ENCODE assay signal across 16 cellular contexts in the genomic region with DNA sequence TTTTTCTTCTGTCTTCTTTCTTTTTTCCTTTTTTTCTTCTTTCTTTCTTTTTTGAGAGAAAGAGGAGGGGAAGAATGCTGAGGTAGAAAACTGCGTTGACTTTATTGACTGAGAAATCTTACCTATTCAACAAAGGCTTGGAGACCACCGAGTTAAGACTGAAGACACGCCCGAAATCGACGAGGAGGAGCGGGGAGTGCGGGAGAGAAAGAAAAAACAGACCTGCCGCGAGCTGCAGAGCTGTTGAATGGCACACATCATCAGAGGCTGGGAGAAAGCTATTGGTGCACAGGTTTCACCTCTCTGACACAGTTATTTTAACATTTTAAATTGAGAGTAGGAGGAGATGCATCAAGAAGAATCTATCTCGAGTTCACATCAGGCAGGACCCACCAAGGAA. TPM values are rescaled to one million over a fixed set of nuclear protein-coding genes. Genes with fewer than 3 reads are reported as not detected.
DNase-seq lines count a peak whose midpoint lies in the region; ATAC-seq, FAIRE-seq and TF ChIP-seq lines count a peak whose summit lies in the region.
"Had no signal": no experiment of that assay in that cellular context is flagged by ENCODE, and none has a peak within 500 bp of the region (broad histone marks: within the 10 kb centered on the region; RNA-seq: fewer than 3 reads in every experiment).

No MANE protein-coding gene starts in this region.

- H3K27me3 Mint-ChIP-seq in CD4-positive, alpha-beta T cell: peaks cover 95% of the 10 kb centered on the region
- peaks cover 81% of the 10 kb centered on the region for H3K27me3 Mint-ChIP-seq in IgD-negative memory B cell
- peaks cover 96% of the 10 kb centered on the region for H3K27me3 Mint-ChIP-seq in activated T-helper 1 cell treated with anti-CD3 and anti-CD28 coated beads, Interleukin-12 subunit alpha, Interleukin-12 subunit beta, Interleukin-2, Interleukin-4 antibody, amounts not matched to agents 30 ng/mL and 10 ng/mL and 1 ng/mL, durations not matched to agents 14 hours and 24 hours and 36 hours (ENCODE audit: insufficient read depth)

- FAIRE-seq in HepG2 (lab: Jason Lieb, UNC): no peak
- FAIRE-seq: colon, urothelium cell line had no signal

- WGBS in HepG2 (ENCODE audit: low lambda C conversion rate): 28% methylated on average over 11 of the region's 11 CpGs

- H3K27ac ChIP-seq in CD4-positive, alpha-beta T cell (ENCODE audit: low read depth, low read length): no peak overlapping the region
- no peak overlapping the region for H3K27ac ChIP-seq in iPS-18a (ENCODE audit: low read length)
- no peak overlapping the region for H3K27ac ChIP-seq in HepG2 (ENCODE audit: extremely low read length, insufficient read depth, low read length)
- H3K27ac ChIP-seq: BLaER1, right atrium auricular region had no signal

- no peak for ATAC-seq in CD4-positive, alpha-beta T cell (ENCODE audit: poor library complexity)
- ATAC-seq in HepG2: no peak

- H3K4me1 ChIP-seq in iPS-18a (ENCODE audit: control insufficient read depth, low read depth, low read length) (peaks cover 44% of the 10 kb centered on the region), HepG2 (ENCODE audit: insufficient read depth, low read length) (no peaks in the 10 kb centered on the region)

- DNase-seq in NCI-H2081 (lab: John Stamatoyannopoulos, UW): peak; percentile 31 to 55
- DNase-seq in NCI-H2081 treated with DMSO at 0.1 percent for 48 hours (lab: John Stamatoyannopoulos, UW): no peak
- DNase-seq in CD4-positive, alpha-beta T cell: no peak
- DNase-seq in cortex of kidney (lab: John Stamatoyannopoulos, UW): no peak
- DNase-seq in HepG2 (ENCODE audit: low spot score): no peak
- no peak for DNase-seq in activated T-helper 1 cell treated with anti-CD3 and anti-CD28 coated beads, Interleukin-12 subunit alpha, Interleukin-12 subunit beta, Interleukin-2, Interleukin-4 antibody, amounts not matched to agents 30 ng/mL and 10 ng/mL and 1 ng/mL, durations not matched to agents 14 hours and 24 hours and 36 hours (ENCODE audit: low spot score)
- DNase-seq: activated CD4-positive, CD25-positive, alpha-beta regulatory T cell had no signal

- in situ Hi-C loops in HepG2 (cut with HindIII; ENCODE audit: extremely low pct_ligation_motif_present, low pct_unique_long_range_greater_than_20kb): no loop called here

- H3K9me3 Mint-ChIP-seq in CD4-positive, alpha-beta T cell: peaks cover 6% of the 10 kb centered on the region
- peaks cover 5 to 21% (median 10%) of the 10 kb centered on the region in 3 donors for H3K9me3 Mint-ChIP-seq in IgD-negative memory B cell
- peaks cover 13% of the 10 kb centered on the region for H3K9me3 Mint-ChIP-seq in activated T-helper 1 cell treated with anti-CD3 and anti-CD28 coated beads, Interleukin-12 subunit alpha, Interleukin-12 subunit beta, Interleukin-2, Interleukin-4 antibody, amounts not matched to agents 30 ng/mL and 10 ng/mL and 1 ng/mL, durations not matched to agents 14 hours and 24 hours and 36 hours

- H3K36me3 ChIP-seq in iPS-18a (ENCODE audit: control insufficient read depth, low read depth, low read length): no peaks in the 10 kb centered on the region
- H3K36me3 ChIP-seq in HepG2 (replicated peaks in 1 of 2; ENCODE audit: control insufficient read depth in 1 of 2, insufficient read depth in 2 of 2, low read length in 2 of 2): no peaks in the 10 kb centered on the region
- H3K36me3 ChIP-seq: BLaER1, right atrium auricular region had no signal

- CTCF ChIA-PET in CD4-positive, alpha-beta T cell (lab: Charles Lee): no interaction called here
- CTCF ChIA-PET in HepG2 (lab: Yijun Ruan, JAX; ENCODE audit: low intra/inter-chr PET ratio, low total read pairs): no interaction called here

- H3K4me1 Mint-ChIP-seq in CD4-positive, alpha-beta T cell (ENCODE audit: low read depth): peaks cover 18% of the 10 kb centered on the region
- H3K4me1 Mint-ChIP-seq in IgD-negative memory B cell: peaks cover 15 to 33% (median 16%) of the 10 kb centered on the region in 3 donors
- peaks cover 37% of the 10 kb centered on the region for H3K4me1 Mint-ChIP-seq in activated T-helper 1 cell treated with anti-CD3 and anti-CD28 coated beads, Interleukin-12 subunit alpha, Interleukin-12 subunit beta, Interleukin-2, Interleukin-4 antibody, amounts not matched to agents 30 ng/mL and 10 ng/mL and 1 ng/mL, durations not matched to agents 14 hours and 24 hours and 36 hours (ENCODE audit: low read depth)

- no peaks in the 10 kb centered on the region for H3K36me3 Mint-ChIP-seq in CD4-positive, alpha-beta T cell (ENCODE audit: low read depth)
- no peaks in the 10 kb centered on the region for H3K36me3 Mint-ChIP-seq in IgD-negative memory B cell
- peaks cover 5% of the 10 kb centered on the region for H3K36me3 Mint-ChIP-seq in activated T-helper 1 cell treated with anti-CD3 and anti-CD28 coated beads, Interleukin-12 subunit alpha, Interleukin-12 subunit beta, Interleukin-2, Interleukin-4 antibody, amounts not matched to agents 30 ng/mL and 10 ng/mL and 1 ng/mL, durations not matched to agents 14 hours and 24 hours and 36 hours (ENCODE audit: low read depth)

- H3K27ac Mint-ChIP-seq in CD4-positive, alpha-beta T cell: no peak overlapping the region
- peak overlapping the region in 1 of 3 donors; percentile 14 for H3K27ac Mint-ChIP-seq in IgD-negative memory B cell
- H3K27ac Mint-ChIP-seq in activated T-helper 1 cell treated with anti-CD3 and anti-CD28 coated beads, Interleukin-12 subunit alpha, Interleukin-12 subunit beta, Interleukin-2, Interleukin-4 antibody, amounts not matched to agents 30 ng/mL and 10 ng/mL and 1 ng/mL, durations not matched to agents 14 hours and 24 hours and 36 hours: no peak overlapping the region

- H4K20me1 ChIP-seq in HepG2 (ENCODE audit: insufficient read depth, low read length): no peaks in the 10 kb centered on the region

- POLR2A ChIA-PET in CD4-positive, alpha-beta T cell (lab: Charles Lee): no interaction called here
- POLR2A ChIA-PET in HepG2 (lab: Yijun Ruan, JAX): no interaction called here

- H3K4me3 ChIP-seq in iPS-18a (ENCODE audit: low read length) (peak overlapping the region; percentile 22), HepG2 (replicated peaks in 1 of 3; ENCODE audit: insufficient read depth in 1 of 3, low read depth in 2 of 3, low read length in 3 of 3) (no peak overlapping the region)
- H3K4me3 ChIP-seq: BLaER1 had no signal

- no peak for TF ChIP-seq EP300 in HepG2 (IDR thresholded peaks at IDR 0.05; ENCODE audit: low read depth in 2 of 2, low read length in 2 of 2)
- TF ChIP-seq EP300 in HepG2 (CRISPR knock-in tag; IDR thresholded peaks at IDR 0.05; ENCODE audit: borderline replicate concordance): no peak

- no peak for TF ChIP-seq POLR2A in HepG2 (IDR thresholded peaks at IDR 0.05; ENCODE audit: insufficient read depth in 1 of 2, low read depth in 2 of 2, low read length in 2 of 2)

- H3K79me2 ChIP-seq in HepG2 (ENCODE audit: insufficient read depth, low read length): no peaks in the 10 kb centered on the region

- intact Hi-C loops in CD4-positive, alpha-beta T cell (cut with DNase I, micrococcal nuclease): no loop called here
- intact Hi-C loops in HepG2 (cut with micrococcal nuclease; ENCODE audit: unreplicated experiment): no loop called here
- intact Hi-C loops in activated T-helper 1 cell treated with anti-CD3 and anti-CD28 coated beads, Interleukin-12 subunit alpha, Interleukin-12 subunit beta, Interleukin-2, Interleukin-4 antibody, amounts not matched to agents 30 ng/mL and 10 ng/mL and 1 ng/mL, durations not matched to agents 14 hours and 24 hours and 36 hours (cut with micrococcal nuclease): no loop called here

- H3K4me3 Mint-ChIP-seq in CD4-positive, alpha-beta T cell: peak overlapping the region; percentile 5
- H3K4me3 Mint-ChIP-seq in IgD-negative memory B cell: peak overlapping the region in 3 of 4 donors; percentile 30 to 57 (median 42)
- no peak overlapping the region for H3K4me3 Mint-ChIP-seq in activated T-helper 1 cell treated with anti-CD3 and anti-CD28 coated beads, Interleukin-12 subunit alpha, Interleukin-12 subunit beta, Interleukin-2, Interleukin-4 antibody, amounts not matched to agents 30 ng/mL and 10 ng/mL and 1 ng/mL, durations not matched to agents 14 hours and 24 hours and 36 hours

- no peak for TF ChIP-seq RAD21 in HepG2 (CRISPR knock-in tag; IDR thresholded peaks at IDR 0.05)

- TF ChIP-seq CTCF in CD4-positive, alpha-beta T cell (IDR thresholded peaks at IDR 0.05): no peak
- TF ChIP-seq CTCF in HepG2 (CRISPR knock-in tag; IDR thresholded peaks at IDR 0.05): no peak

- no peak overlapping the region for H3K4me2 ChIP-seq in HepG2 (ENCODE audit: low read depth, low read length)
- H3K4me2 ChIP-seq: BLaER1 had no signal

- H3K9ac ChIP-seq in iPS-18a (ENCODE audit: low read length): no peak overlapping the region
- no peak overlapping the region for H3K9ac ChIP-seq in HepG2 (ENCODE audit: insufficient read depth, low read depth, low read length)
- H3K9ac ChIP-seq: BLaER1 had no signal

- peaks cover 98% of the 10 kb centered on the region for H3K27me3 ChIP-seq in CD4-positive, alpha-beta T cell (ENCODE audit: control insufficient read depth, insufficient read depth, low read length)
- H3K27me3 ChIP-seq in iPS-18a (ENCODE audit: control insufficient read depth, insufficient read depth, low read length) (peaks cover 100% of the 10 kb centered on the region), HepG2 (ENCODE audit: control insufficient read depth in 1 of 2, insufficient read depth in 2 of 2, low read length in 2 of 2) (peaks cover 2 to 86% of the 10 kb centered on the region in 2 experiments; a peak in 4 of 5 replicates)

- H2AFZ ChIP-seq in HepG2 (ENCODE audit: low read length): no peak overlapping the region

- no TSS peak for BruUV-seq in HepG2 (replicated peaks; lab: Mats Ljungman, UMichigan)

- peaks cover 8% of the 10 kb centered on the region for H3K9me3 ChIP-seq in CD4-positive, alpha-beta T cell (ENCODE audit: control insufficient read depth, low read length)
- H3K9me3 ChIP-seq in iPS-18a (ENCODE audit: control insufficient read depth, low read depth, low read length): peaks cover 10% of the 10 kb centered on the region
- no peaks in the 10 kb centered on the region for H3K9me3 ChIP-seq in HepG2 (ENCODE audit: low read length)

RNA-seq across cellular contexts. Expression of a gene that starts 5.1 kb away (rescaled TPM):
- not detected for total RNA-seq in CD4-positive, alpha-beta T cell
- polyA plus RNA-seq in IgD-negative memory B cell (not detected), HepG2 (2011; rRNA removed) (not detected in 2 replicates)
- total RNA-seq in HepG2 (2016; rRNA removed; fragmentation: Illumina TruSeq; extraction: Trizol): not detected in 2 replicates
- total RNA-seq in HepG2 (2016; cell fraction: cytosol; rRNA removed; fragmentation: Illumina TruSeq; extraction: Trizol; ENCODE audit: low read depth): not detected in 2 replicates
- not detected in 2 replicates for total RNA-seq in HepG2 (2016; cell fraction: insoluble cytoplasmic fraction; rRNA removed; fragmentation: Illumina TruSeq; extraction: Trizol)
- not detected in 2 replicates for total RNA-seq in HepG2 (2016; cell fraction: membrane; rRNA removed; fragmentation: Illumina TruSeq; extraction: Trizol)
- total RNA-seq in HepG2 (2016; cell fraction: nucleus; rRNA removed; fragmentation: Illumina TruSeq; extraction: Trizol): not detected in 2 replicates
- polyA plus RNA-seq in HepG2 (2011; cell fraction: cytosol; rRNA removed): 0.03 TPM in 1 of 2 replicates, not detected in the other
- polyA plus RNA-seq in HepG2 (2011; cell fraction: nucleus; rRNA removed): not detected in 2 replicates
- polyA plus RNA-seq in HepG2 (2012): not detected in 2 replicates
- polyA plus RNA-seq in HepG2 (2016; cell fraction: cytosol; fragmentation: Illumina TruSeq; extraction: Trizol; ENCODE audit: low read depth): not detected in 2 replicates
- not detected in 2 replicates for polyA plus RNA-seq in HepG2 (2016; cell fraction: insoluble cytoplasmic fraction; fragmentation: Illumina TruSeq; extraction: Trizol; ENCODE audit: low read depth)
- polyA plus RNA-seq in HepG2 (2016; cell fraction: membrane; fragmentation: Illumina TruSeq; extraction: Trizol; ENCODE audit: low read depth): not detected in 2 replicates
- not detected in 2 replicates for polyA plus RNA-seq in HepG2 (2016; cell fraction: nucleus; fragmentation: Illumina TruSeq; extraction: Trizol; ENCODE audit: insufficient read depth, low read depth)
- polyA minus RNA-seq in HepG2 (2011; rRNA and poly(A)+ RNA removed; ENCODE audit: low replicate concordance): not detected in 2 replicates
- not detected in 2 replicates for polyA minus RNA-seq in HepG2 (2011; cell fraction: cytosol; rRNA and poly(A)+ RNA removed)
- not detected in 2 replicates for polyA minus RNA-seq in HepG2 (2011; cell fraction: nucleus; rRNA and poly(A)+ RNA removed)
- 0.08 TPM in 1 of 2 replicates, not detected in the other for total RNA-seq in activated T-helper 1 cell treated with anti-CD3 and anti-CD28 coated beads, Interleukin-12 subunit alpha, Interleukin-12 subunit beta, Interleukin-2, Interleukin-4 antibody, amounts not matched to agents 30 ng/mL and 10 ng/mL and 1 ng/mL, durations not matched to agents 14 hours and 24 hours and 36 hours
- total RNA-seq: A172, fibroblast of villous mesenchyme, MCF 10A, right atrium auricular region had no signal

RNA-seq across cellular contexts. Expression of a gene that starts 45.5 kb away (rescaled TPM):
- total RNA-seq in CD4-positive, alpha-beta T cell: not detected
- polyA plus RNA-seq in IgD-negative memory B cell (not detected), HepG2 (2011; rRNA removed) (163 and 192 TPM in 2 replicates)
- 451 and 537 TPM in 2 replicates for total RNA-seq in HepG2 (2016; rRNA removed; fragmentation: Illumina TruSeq; extraction: Trizol)
- 45.5 and 48.1 TPM in 2 replicates for total RNA-seq in HepG2 (2016; cell fraction: cytosol; rRNA removed; fragmentation: Illumina TruSeq; extraction: Trizol; ENCODE audit: low read depth)
- total RNA-seq in HepG2 (2016; cell fraction: insoluble cytoplasmic fraction; rRNA removed; fragmentation: Illumina TruSeq; extraction: Trizol): 427 and 542 TPM in 2 replicates
- total RNA-seq in HepG2 (2016; cell fraction: membrane; rRNA removed; fragmentation: Illumina TruSeq; extraction: Trizol): 112 and 115 TPM in 2 replicates
- total RNA-seq in HepG2 (2016; cell fraction: nucleus; rRNA removed; fragmentation: Illumina TruSeq; extraction: Trizol): 530 and 572 TPM in 2 replicates
- 79.5 and 104 TPM in 2 replicates for polyA plus RNA-seq in HepG2 (2011; cell fraction: cytosol; rRNA removed)
- 720 and 747 TPM in 2 replicates for polyA plus RNA-seq in HepG2 (2011; cell fraction: nucleus; rRNA removed)
- 261 and 346 TPM in 2 replicates for polyA plus RNA-seq in HepG2 (2012)
- 29.3 and 34.8 TPM in 2 replicates for polyA plus RNA-seq in HepG2 (2016; cell fraction: cytosol; fragmentation: Illumina TruSeq; extraction: Trizol; ENCODE audit: low read depth)
- polyA plus RNA-seq in HepG2 (2016; cell fraction: insoluble cytoplasmic fraction; fragmentation: Illumina TruSeq; extraction: Trizol; ENCODE audit: low read depth): 690 and 696 TPM in 2 replicates
- polyA plus RNA-seq in HepG2 (2016; cell fraction: membrane; fragmentation: Illumina TruSeq; extraction: Trizol; ENCODE audit: low read depth): 72.7 and 81.5 TPM in 2 replicates
- 819 and 859 TPM in 2 replicates for polyA plus RNA-seq in HepG2 (2016; cell fraction: nucleus; fragmentation: Illumina TruSeq; extraction: Trizol; ENCODE audit: insufficient read depth, low read depth)
- 92.0 TPM in 1 of 2 replicates, not detected in the other for polyA minus RNA-seq in HepG2 (2011; rRNA and poly(A)+ RNA removed; ENCODE audit: low replicate concordance)
- 67.0 and 67.1 TPM in 2 replicates for polyA minus RNA-seq in HepG2 (2011; cell fraction: cytosol; rRNA and poly(A)+ RNA removed)
- 280 and 289 TPM in 2 replicates for polyA minus RNA-seq in HepG2 (2011; cell fraction: nucleus; rRNA and poly(A)+ RNA removed)
- total RNA-seq in activated T-helper 1 cell treated with anti-CD3 and anti-CD28 coated beads, Interleukin-12 subunit alpha, Interleukin-12 subunit beta, Interleukin-2, Interleukin-4 antibody, amounts not matched to agents 30 ng/mL and 10 ng/mL and 1 ng/mL, durations not matched to agents 14 hours and 24 hours and 36 hours: not detected in 2 replicates
- total RNA-seq: A172, fibroblast of villous mesenchyme, MCF 10A, right atrium auricular region had no signal

Comparison
In these comparisons a context has a peak if more than half of its experiments do, and no peak if none do; other contexts are left out.
1. DNase-seq: peak in NCI-H2081 (2 of 2); none in NCI-H2081 treated with DMSO at 0.1 percent for 48 hours (single experiment), CD4-positive, alpha-beta T cell (0 of 10), cortex of kidney (single experiment), HepG2 (single experiment) and activated T-helper 1 cell treated with anti-CD3 and anti-CD28 coated beads, Interleukin-12 subunit alpha, Interleukin-12 subunit beta, Interleukin-2, Interleukin-4 antibody, amounts not matched to agents 30 ng/mL and 10 ng/mL and 1 ng/mL, durations not matched to agents 14 hours and 24 hours and 36 hours (single experiment).
2. RNA of a gene that starts 45.5 kb away (total RNA-seq): 45.5 to 572 TPM in HepG2; not detected in CD4-positive, alpha-beta T cell and not detected in activated T-helper 1 cell treated with anti-CD3 and anti-CD28 coated beads, Interleukin-12 subunit alpha, Interleukin-12 subunit beta, Interleukin-2, Interleukin-4 antibody, amounts not matched to agents 30 ng/mL and 10 ng/mL and 1 ng/mL, durations not matched to agents 14 hours and 24 hours and 36 hours; every median in the first group is over 10 times any median in the second.